21 cellular contexts compared by ENCODE assay signal in the genomic region with DNA sequence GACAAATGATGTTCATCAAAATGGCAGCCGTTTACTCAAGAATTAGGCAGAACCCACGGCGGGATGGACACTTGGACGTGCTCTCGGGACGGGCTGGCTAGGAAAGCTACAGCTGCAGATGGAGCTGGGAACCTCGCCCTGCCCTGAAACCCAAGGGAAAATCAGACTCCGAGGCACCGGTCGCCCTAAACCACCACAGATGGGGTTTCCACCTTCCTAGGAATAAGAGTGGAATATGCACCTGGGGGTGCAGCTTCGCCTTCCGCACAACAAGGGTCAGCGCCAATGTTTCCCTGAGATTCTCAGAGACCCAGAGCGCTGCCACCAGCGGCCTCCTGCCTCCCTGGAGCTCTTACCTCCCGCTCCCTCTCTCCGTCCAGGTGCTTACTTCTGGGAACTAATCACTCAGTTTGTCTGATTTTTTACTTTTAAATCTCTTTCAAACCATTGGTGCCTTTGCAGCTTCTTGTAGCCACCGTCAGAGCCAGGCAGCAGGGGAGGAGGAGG.
A peak's percentile ranks its signal among the peaks of the same experiment; 100 is the strongest.
DNase-seq lines count a peak whose midpoint lies in the region; ATAC-seq and TF ChIP-seq lines count a peak whose summit lies in the region.
"Had no signal": no experiment of that assay in that cellular context is flagged by ENCODE, and none has a peak within 500 bp of the region (broad histone marks: within the 10 kb centered on the region; RNA-seq: fewer than 3 reads in every experiment).

No MANE protein-coding gene starts in this region.

- H3K4me3 ChIP-seq in right atrium auricular region (no peak overlapping the region), spleen (no peak overlapping the region), dorsolateral prefrontal cortex (no peak overlapping the region), aorta (ENCODE audit: low read length in 2 of 2) (no peak overlapping the region), foreskin fibroblast (ENCODE audit: low read depth in 1 of 2, low read length in 2 of 2) (no peak overlapping the region)
- H3K4me3 ChIP-seq: BLaER1 had no signal

- H3K4me1 Mint-ChIP-seq in neural crest cell, result peaks cover 20% of the 10 kb centered on the region

- H3K4me1 ChIP-seq in right atrium auricular region, result peaks cover 0 to 9% of the 10 kb centered on the region in 2 donors
- peaks cover 12 to 34% (median 19%) of the 10 kb centered on the region in 6 donors for H3K4me1 ChIP-seq in spleen
- H3K4me1 ChIP-seq in aorta (ENCODE audit: control insufficient read depth in 1 of 2, insufficient read depth in 2 of 2, low read length in 2 of 2), result no peaks in the 10 kb centered on the region

- no peak overlapping the region for H3K27ac ChIP-seq in right atrium auricular region
- H3K27ac ChIP-seq in spleen, result peak overlapping the region in 7 of 8 donors; percentile 42 to 76 (median 65)
- H3K27ac ChIP-seq in dorsolateral prefrontal cortex, result no peak overlapping the region
- no peak overlapping the region for H3K27ac ChIP-seq in aorta (ENCODE audit: low read depth in 1 of 2, low read length in 2 of 2)
- H3K27ac ChIP-seq: 22Rv1, BLaER1, KMS-11 had no signal

- TF ChIP-seq CTCF in right atrium auricular region (IDR thresholded peaks at IDR 0.05) (no peak), neural crest cell (conservative IDR thresholded peaks at IDR 0.05) (no peak), spleen (IDR thresholded peaks at IDR 0.05 in 8 of 11, conservative IDR thresholded peaks at IDR 0.05 in 3 of 11) (no peak), dorsolateral prefrontal cortex (IDR thresholded peaks at IDR 0.05 in 54 of 56, conservative IDR thresholded peaks at IDR 0.05 in 2 of 56; ENCODE audit: low read depth in 1 of 56, partially characterized antibody in 56 of 56) (no peak), foreskin fibroblast (IDR thresholded peaks at IDR 0.05; ENCODE audit: low read depth, low read length) (no peak)

- H3K27ac Mint-ChIP-seq in neural crest cell (ENCODE audit: unreplicated experiment), result peak overlapping the region; percentile 43
- H3K27ac Mint-ChIP-seq: CD4-positive, alpha-beta T cell had no signal

- DNase-seq in cardiac septum (ENCODE audit: low spot score) (peak; percentile 61), right atrium auricular region (ENCODE audit: low spot score) (no peak), neural crest cell (ENCODE audit: low read depth, low spot score) (no peak), spleen (peak; percentile 49), dorsolateral prefrontal cortex (no peak), aorta (no peak), foreskin fibroblast (no peak)
- DNase-seq: ACHN; CD4-positive, alpha-beta T cell; IMR-90; NCI-H1105; NCI-H2029 treated with DMSO at 0.1 percent for 48 hours; NCI-H524; NCI-H774; NK-92 treated with Interleukin-12 subunit alpha and Interleukin-12 subunit beta, amount 100 ng/mL, for 24 hours; SIG-M5 had no signal

- no peaks in the 10 kb centered on the region for H3K27me3 ChIP-seq in right atrium auricular region
- peaks cover 0 to 5% (median 0%) of the 10 kb centered on the region in 7 donors for H3K27me3 ChIP-seq in spleen (replicated peaks in 1 of 7)
- no peaks in the 10 kb centered on the region for H3K27me3 ChIP-seq in dorsolateral prefrontal cortex
- no peaks in the 10 kb centered on the region for H3K27me3 ChIP-seq in aorta (ENCODE audit: control insufficient read depth in 1 of 2, insufficient read depth in 2 of 2, low read length in 1 of 2)
- H3K27me3 ChIP-seq: BLaER1 had no signal

- no peak for TF ChIP-seq POLR2A in spleen (IDR thresholded peaks at IDR 0.05)

- H3K4me3 Mint-ChIP-seq in neural crest cell, result no peak overlapping the region
- H3K4me3 Mint-ChIP-seq: CD4-positive, alpha-beta T cell had no signal

- H3K36me3 Mint-ChIP-seq in neural crest cell (ENCODE audit: low read depth), result peaks cover 6% of the 10 kb centered on the region

- H3K36me3 ChIP-seq in right atrium auricular region (no peaks in the 10 kb centered on the region), spleen (no peaks in the 10 kb centered on the region), aorta (ENCODE audit: control insufficient read depth in 1 of 2, insufficient read depth in 2 of 2, low read length in 1 of 2) (no peaks in the 10 kb centered on the region)
- H3K36me3 ChIP-seq: BLaER1 had no signal

- peaks cover 10 to 25% of the 10 kb centered on the region in 2 donors for H3K9me3 ChIP-seq in right atrium auricular region
- peaks cover 4 to 37% (median 32%) of the 10 kb centered on the region in 8 donors for H3K9me3 ChIP-seq in spleen
- H3K9me3 ChIP-seq in aorta (ENCODE audit: control insufficient read depth, low read length), result peaks cover 5% of the 10 kb centered on the region

- intact Hi-C loops in cardiac septum (cut with DNase I) (no loop called here), spleen (cut with DNase I; ENCODE audit: low total_unique reads) (loop anchor here (5.0 kb wide), 1 partner anchor 282 kb away; no protein-coding TSS in a partner anchor), dorsolateral prefrontal cortex (cut with DNase I) (loop anchor here in 1 of 2 donors (5.0 kb wide), 1 partner anchor 272 kb away; no protein-coding TSS in a partner anchor), aorta (cut with DNase I) (no loop called here)

- 86 to 93% (median 92%) methylated on average over 18 of the region's 18 CpGs for WGBS in spleen, 5 donors
- 91 to 94% methylated on average over 18 of the region's 18 CpGs for WGBS in aorta, 2 donors

- peaks cover 2% of the 10 kb centered on the region for H3K9me3 Mint-ChIP-seq in neural crest cell
- H3K9me3 Mint-ChIP-seq: CD4-positive, alpha-beta T cell had no signal

- no peak for ATAC-seq in HG03457 (IDR thresholded peaks at IDR 0.05; ENCODE audit: unreplicated experiment)
- no peak for ATAC-seq in aorta (ENCODE audit: low FRiP score)
- ATAC-seq: HCT116 had no signal

- no peaks in the 10 kb centered on the region for H3K27me3 Mint-ChIP-seq in neural crest cell (ENCODE audit: low read depth)
- H3K27me3 Mint-ChIP-seq: CD4-positive, alpha-beta T cell had no signal

Comparison
In these comparisons a context has a peak if more than half of its experiments do, and no peak if none do; other contexts are left out.
1. DNase-seq: peak in cardiac septum (single experiment) and spleen (single experiment); none in right atrium auricular region (single experiment), neural crest cell (single experiment), dorsolateral prefrontal cortex (0 of 10), aorta (0 of 2) and foreskin fibroblast (0 of 2).
2. H3K27ac ChIP-seq: peak in spleen (7 of 8); none in right atrium auricular region (0 of 2), dorsolateral prefrontal cortex (0 of 59) and aorta (0 of 2).